Comparison of ENCODE assay signal across 18 cellular contexts in genomic region chr10:19651549-19651948, GRCh38.
DNase-seq lines count a peak whose midpoint lies in the region; ATAC-seq, FAIRE-seq and TF ChIP-seq lines count a peak whose summit lies in the region.
"Had no signal": no experiment of that assay in that cellular context is flagged by ENCODE, and none has a peak within 500 bp of the region (broad histone marks: within the 10 kb centered on the region; RNA-seq: fewer than 3 reads in every experiment).

No MANE protein-coding gene starts in this region.

- TF ChIP-seq POLR2A in HepG2 (IDR thresholded peaks at IDR 0.05; ENCODE audit: insufficient read depth in 1 of 2, low read depth in 2 of 2, low read length in 2 of 2), result no peak
- TF ChIP-seq POLR2A in right lobe of liver (IDR thresholded peaks at IDR 0.05), result no peak
- TF ChIP-seq POLR2A in prostate gland (IDR thresholded peaks at IDR 0.05), result no peak

- H3K9me3 ChIP-seq in HepG2 (ENCODE audit: low read length), result no peaks in the 10 kb centered on the region
- H3K9me3 ChIP-seq in right lobe of liver, result no peaks in the 10 kb centered on the region
- H3K9me3 ChIP-seq in prostate gland, result no peaks in the 10 kb centered on the region
- H3K9me3 ChIP-seq: MG63, sigmoid colon had no signal

- H3K36me3 ChIP-seq in HepG2 (replicated peaks in 1 of 2; ENCODE audit: control insufficient read depth in 1 of 2, insufficient read depth in 2 of 2, low read length in 2 of 2) (no peaks in the 10 kb centered on the region), right lobe of liver (no peaks in the 10 kb centered on the region), prostate gland (no peaks in the 10 kb centered on the region)
- H3K36me3 ChIP-seq: MG63, sigmoid colon had no signal

- H4K20me1 ChIP-seq in HepG2 (ENCODE audit: insufficient read depth, low read length), result no peaks in the 10 kb centered on the region

- H3K4me3 ChIP-seq in HepG2 (replicated peaks in 1 of 3; ENCODE audit: insufficient read depth in 1 of 3, low read depth in 2 of 3, low read length in 3 of 3) (no peak overlapping the region), right lobe of liver (no peak overlapping the region), astrocyte of the cerebellum (ENCODE audit: low read depth, low read length) (no peak overlapping the region), foreskin fibroblast (ENCODE audit: low read depth in 1 of 2, low read length in 2 of 2) (no peak overlapping the region), prostate gland (no peak overlapping the region)
- H3K4me3 ChIP-seq: lung, MG63, sigmoid colon had no signal

- POLR2A ChIA-PET in HepG2 (lab: Yijun Ruan, JAX), result no interaction called here

- CTCF ChIA-PET in HepG2 (lab: Yijun Ruan, JAX; ENCODE audit: low intra/inter-chr PET ratio, low total read pairs), result no interaction called here

- BruUV-seq in HepG2 (replicated peaks; lab: Mats Ljungman, UMichigan), result no TSS peak

- H3K4me1 ChIP-seq in HepG2 (ENCODE audit: insufficient read depth, low read length) (no peaks in the 10 kb centered on the region), right lobe of liver (peaks cover 0 to 7% (median 3%) of the 10 kb centered on the region in 4 donors), prostate gland (replicated peaks) (no peaks in the 10 kb centered on the region)

- TF ChIP-seq CTCF in HepG2 (CRISPR knock-in tag; IDR thresholded peaks at IDR 0.05) (no peak), right lobe of liver (IDR thresholded peaks at IDR 0.05) (no peak), astrocyte of the cerebellum (IDR thresholded peaks at IDR 0.05; ENCODE audit: low read depth, low read length, missing control alignments) (no peak), foreskin fibroblast (IDR thresholded peaks at IDR 0.05; ENCODE audit: low read depth, low read length) (no peak), prostate gland (IDR thresholded peaks at IDR 0.05) (no peak)

- ATAC-seq in HepG2 (no peak), right lobe of liver (no peak)
- ATAC-seq: esophagus mucosa; stimulated activated naive B cell treated with anti-CD40 and anti-IgM and Interleukin-4, amounts not matched to agents 10 μg/mL and 1 μg/mL and 100 μg/mL, for 72 hours had no signal

- no peaks in the 10 kb centered on the region for H3K27me3 ChIP-seq in HepG2 (ENCODE audit: control insufficient read depth in 1 of 2, insufficient read depth in 2 of 2, low read length in 2 of 2)
- no peaks in the 10 kb centered on the region for H3K27me3 ChIP-seq in right lobe of liver
- no peaks in the 10 kb centered on the region for H3K27me3 ChIP-seq in prostate gland (replicated peaks; ENCODE audit: insufficient read depth)
- H3K27me3 ChIP-seq: MG63, sigmoid colon had no signal

- no peak for TF ChIP-seq EP300 in HepG2 (IDR thresholded peaks at IDR 0.05; ENCODE audit: low read depth in 2 of 2, low read length in 2 of 2)
- no peak for TF ChIP-seq EP300 in HepG2 (CRISPR knock-in tag; IDR thresholded peaks at IDR 0.05; ENCODE audit: borderline replicate concordance)

- TF ChIP-seq RAD21 in HepG2 (CRISPR knock-in tag; IDR thresholded peaks at IDR 0.05), result no peak

- DNase-seq in HepG2 (ENCODE audit: low spot score) (no peak), right lobe of liver (no peak), astrocyte of the cerebellum (ENCODE audit: low read depth) (peak; percentile 44), foreskin fibroblast (peak; percentile 78 to 87), NCI-H1092 (lab: John Stamatoyannopoulos, UW) (no peak), NCI-H510A treated with DMSO at 0.1 percent for 48 hours (lab: John Stamatoyannopoulos, UW) (no peak), prostate gland (ENCODE audit: low spot score) (no peak), GM19239 (ENCODE audit: insufficient read length, low spot score) (no peak)
- DNase-seq: activated CD4-positive, alpha-beta T cell treated with anti-CD3 and anti-CD28 coated beads for 4 hours; activated T-cell treated with anti-CD3 and anti-CD28 coated beads for 4 hours; MG63; nephron progenitor cell; sigmoid colon; stimulated activated naive B cell treated with anti-CD40 and anti-IgM and Interleukin-4, amounts not matched to agents 10 μg/mL and 1 μg/mL and 100 μg/mL, for 72 hours had no signal

- H3K79me2 ChIP-seq in HepG2 (ENCODE audit: insufficient read depth, low read length), result no peaks in the 10 kb centered on the region

- FAIRE-seq in HepG2 (lab: Jason Lieb, UNC) (no peak), GM19239 (lab: Jason Lieb, UNC) (no peak)
- FAIRE-seq: colon, urothelium cell line had no signal

- in situ Hi-C loops in HepG2 (cut with HindIII; ENCODE audit: extremely low pct_ligation_motif_present, low pct_unique_long_range_greater_than_20kb), result no loop called here
- in situ Hi-C loops in astrocyte of the cerebellum (cut with HindIII; ENCODE audit: low sequenced_read_pairs), result no loop called here

- WGBS in HepG2 (ENCODE audit: low lambda C conversion rate), result 26% methylated on average over 1 of the region's 1 CpG
- 75% methylated on average over 1 of the region's 1 CpG for WGBS in right lobe of liver (ENCODE audit: insufficient coverage, low coverage, low lambda C conversion rate, missing lambda C conversion rate)
- 74% methylated on average over 1 of the region's 1 CpG for WGBS in prostate gland

- no peak overlapping the region for H2AFZ ChIP-seq in HepG2 (ENCODE audit: low read length)

- H3K4me2 ChIP-seq in HepG2 (ENCODE audit: low read depth, low read length), result no peak overlapping the region

- intact Hi-C loops in HepG2 (cut with micrococcal nuclease; ENCODE audit: unreplicated experiment), result no loop called here
- intact Hi-C loops in right lobe of liver (cut with DNase I), result no loop called here
- intact Hi-C loops in prostate gland (cut with DNase I), result no loop called here

- no peak overlapping the region for H3K27ac ChIP-seq in HepG2 (ENCODE audit: extremely low read length, insufficient read depth, low read length)
- H3K27ac ChIP-seq in right lobe of liver, result no peak overlapping the region
- no peak overlapping the region for H3K27ac ChIP-seq in prostate gland
- H3K27ac ChIP-seq: sigmoid colon had no signal

- H3K9ac ChIP-seq in HepG2 (ENCODE audit: insufficient read depth, low read depth, low read length), result no peak overlapping the region

TF ChIP-seq in HepG2, 621 proteins besides CTCF, POLR2A, EP300 and RAD21:
- TF ChIP-seq USF2 (IDR thresholded peaks at IDR 0.05; ENCODE audit: low read depth, low read length), result no peak
- TF ChIP-seq USF2 (CRISPR knock-in tag; IDR thresholded peaks at IDR 0.05; ENCODE audit: borderline replicate concordance), result no peak
- no peak for TF ChIP-seq CBX1 (IDR thresholded peaks at IDR 0.05; ENCODE audit: low read depth)
- TF ChIP-seq CEBPB (IDR thresholded peaks at IDR 0.05; ENCODE audit: borderline replicate concordance, low read depth, low read length), result peak; percentile 79; the same call in 1 of the 2 replicates

Comparison
In these comparisons a context has a peak if more than half of its experiments do, and no peak if none do; other contexts are left out.
1. DNase-seq: peak in astrocyte of the cerebellum (single experiment) and foreskin fibroblast (2 of 2); none in HepG2 (single experiment), right lobe of liver (0 of 3), NCI-H1092 (single experiment), NCI-H510A treated with DMSO at 0.1 percent for 48 hours (single experiment), prostate gland (single experiment) and GM19239 (single experiment).